In the genomic region with DNA sequence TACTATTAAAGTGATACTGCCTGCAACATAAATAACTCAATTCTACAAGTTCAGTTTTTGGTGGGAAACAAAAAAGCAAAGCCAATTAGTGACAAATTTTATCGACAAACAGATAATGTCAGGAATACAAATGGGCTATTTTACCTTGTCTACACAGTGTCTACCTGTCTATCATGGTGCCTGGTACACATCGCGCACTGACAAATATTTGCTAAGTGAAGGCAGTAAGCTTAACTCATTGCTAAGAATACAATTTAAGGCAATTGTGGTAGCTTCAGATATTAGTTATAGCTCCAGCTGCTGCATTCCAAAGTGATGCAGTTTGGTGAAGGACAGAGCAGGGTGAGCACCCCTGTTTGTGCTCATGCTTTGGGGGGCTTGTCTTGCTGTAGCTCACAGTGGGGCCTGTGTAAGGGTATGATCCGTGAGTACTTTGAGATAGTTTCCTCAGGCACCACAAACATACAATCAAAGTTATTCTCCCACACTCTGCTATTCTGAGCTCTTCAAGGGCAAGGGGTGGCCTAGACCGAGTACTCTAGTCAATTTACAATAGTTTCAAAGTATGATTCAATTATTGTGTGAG, we compare ENCODE assay signal across 18 cellular contexts.
"Had no signal": no experiment of that assay in that cellular context is flagged by ENCODE, and none has a peak within 500 bp of the region (broad histone marks: within the 10 kb centered on the region; RNA-seq: fewer than 3 reads in every experiment).

No MANE protein-coding gene starts in this region.

- H3K4me3 ChIP-seq: testis had no signal

- H3K27me3 Mint-ChIP-seq: brain; central memory CD8-positive, alpha-beta T cell; effector memory CD8-positive, alpha-beta T cell; naive thymus-derived CD8-positive, alpha-beta T cell; T-helper 17 cell had no signal

- H3K4me1 ChIP-seq: testis had no signal

- ATAC-seq: activated CD8-positive, alpha-beta T cell treated with anti-CD3 and anti-CD28 coated beads, Interleukin-2, amount 10 ng/mL, durations not matched to agents 7 days and 5 days; activated naive CD4-positive, alpha-beta T cell treated with anti-CD3 and anti-CD28 coated beads, Interleukin-2, amount 50 U/mL, for 72 hours; effector memory CD8-positive, alpha-beta T cell; naive thymus-derived CD8-positive, alpha-beta T cell; T-helper 17 cell had no signal

- H3K27ac ChIP-seq: neutrophil, testis had no signal

- H3K4me3 Mint-ChIP-seq: activated CD8-positive, alpha-beta T cell treated with anti-CD3 and anti-CD28 coated beads, Interleukin-2, amount 10 ng/mL, durations not matched to agents 7 days and 5 days; brain; central memory CD8-positive, alpha-beta T cell; effector memory CD8-positive, alpha-beta T cell; naive thymus-derived CD8-positive, alpha-beta T cell; T-helper 17 cell had no signal

- H3K36me3 ChIP-seq: neutrophil had no signal

- H3K27me3 ChIP-seq: neutrophil, testis had no signal

- DNase-seq: activated CD4-positive, alpha-beta T cell treated with anti-CD3 and anti-CD28 coated beads for 4 hours; activated CD8-positive, alpha-beta memory T cell treated with anti-CD3 and anti-CD28 coated beads, Interleukin-2, amount 50 U/mL, for 4 hours; activated CD8-positive, alpha-beta T cell treated with anti-CD3 and anti-CD28 coated beads, Interleukin-2, amount 10 ng/mL, durations not matched to agents 7 days and 5 days; activated gamma-delta T cell; activated T-cell treated with anti-CD3 and anti-CD28 coated beads, Interleukin-2, amount 50 U/mL, for 48 hours; amniotic stem cell; effector memory CD8-positive, alpha-beta T cell; naive thymus-derived CD8-positive, alpha-beta T cell; posterior cingulate gyrus; stimulated activated CD4-positive, alpha-beta T cell treated with anti-CD3 and anti-CD28 coated beads, Interleukin-4, amount 100 ng/mL, for 4 hours; stimulated activated CD8-positive, alpha-beta memory T cell treated with anti-CD3 and anti-CD28 coated beads, Interleukin-4, amount 100 ng/mL, for 48 hours; stimulated activated naive CD4-positive, alpha-beta T cell treated with Interleukin-2 at 50 U/mL for 16 hours; T-helper 17 cell; testis had no signal

- H3K36me3 Mint-ChIP-seq: brain had no signal

- H3K9me3 ChIP-seq: neutrophil, testis had no signal

- H3K27ac Mint-ChIP-seq: activated CD8-positive, alpha-beta T cell treated with anti-CD3 and anti-CD28 coated beads, Interleukin-2, amount 10 ng/mL, durations not matched to agents 7 days and 5 days; activated naive CD4-positive, alpha-beta T cell treated with anti-CD3 and anti-CD28 coated beads, Interleukin-2, amount 50 U/mL, for 72 hours; brain; naive thymus-derived CD8-positive, alpha-beta T cell; T-helper 17 cell had no signal

- H3K9me3 Mint-ChIP-seq: activated naive CD4-positive, alpha-beta T cell treated with anti-CD3 and anti-CD28 coated beads, Interleukin-2, amount 50 U/mL, for 72 hours; brain; central memory CD8-positive, alpha-beta T cell; effector memory CD8-positive, alpha-beta T cell; naive thymus-derived CD8-positive, alpha-beta T cell had no signal
